Comparison of ENCODE assay signal across 2 cellular contexts in the genomic region with DNA sequence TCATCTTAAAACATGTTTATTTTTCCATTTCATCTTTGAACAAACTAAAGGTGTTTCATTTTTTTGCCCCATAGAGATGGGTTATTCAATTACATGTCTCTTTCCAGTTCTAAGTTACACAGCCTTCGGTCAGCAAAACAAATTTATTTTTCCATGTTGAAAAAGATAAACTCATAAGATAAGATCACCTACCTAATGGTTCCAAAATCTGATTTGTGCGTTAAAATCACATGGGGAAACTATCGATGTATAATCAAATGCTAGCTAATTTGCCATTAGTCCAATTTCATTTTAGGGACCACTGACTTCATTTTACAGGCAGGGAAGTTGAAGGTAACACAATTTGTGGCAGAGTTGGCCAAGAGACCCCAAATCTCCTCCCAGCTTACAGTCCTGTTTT.
TF ChIP-seq lines count a peak whose summit lies in the region.

No MANE protein-coding gene starts in this region.

TF ChIP-seq in liver, 16 proteins besides CTCF, POLR2A, EP300 and RAD21 (continued from another document):
- TF ChIP-seq, protein P1, sequence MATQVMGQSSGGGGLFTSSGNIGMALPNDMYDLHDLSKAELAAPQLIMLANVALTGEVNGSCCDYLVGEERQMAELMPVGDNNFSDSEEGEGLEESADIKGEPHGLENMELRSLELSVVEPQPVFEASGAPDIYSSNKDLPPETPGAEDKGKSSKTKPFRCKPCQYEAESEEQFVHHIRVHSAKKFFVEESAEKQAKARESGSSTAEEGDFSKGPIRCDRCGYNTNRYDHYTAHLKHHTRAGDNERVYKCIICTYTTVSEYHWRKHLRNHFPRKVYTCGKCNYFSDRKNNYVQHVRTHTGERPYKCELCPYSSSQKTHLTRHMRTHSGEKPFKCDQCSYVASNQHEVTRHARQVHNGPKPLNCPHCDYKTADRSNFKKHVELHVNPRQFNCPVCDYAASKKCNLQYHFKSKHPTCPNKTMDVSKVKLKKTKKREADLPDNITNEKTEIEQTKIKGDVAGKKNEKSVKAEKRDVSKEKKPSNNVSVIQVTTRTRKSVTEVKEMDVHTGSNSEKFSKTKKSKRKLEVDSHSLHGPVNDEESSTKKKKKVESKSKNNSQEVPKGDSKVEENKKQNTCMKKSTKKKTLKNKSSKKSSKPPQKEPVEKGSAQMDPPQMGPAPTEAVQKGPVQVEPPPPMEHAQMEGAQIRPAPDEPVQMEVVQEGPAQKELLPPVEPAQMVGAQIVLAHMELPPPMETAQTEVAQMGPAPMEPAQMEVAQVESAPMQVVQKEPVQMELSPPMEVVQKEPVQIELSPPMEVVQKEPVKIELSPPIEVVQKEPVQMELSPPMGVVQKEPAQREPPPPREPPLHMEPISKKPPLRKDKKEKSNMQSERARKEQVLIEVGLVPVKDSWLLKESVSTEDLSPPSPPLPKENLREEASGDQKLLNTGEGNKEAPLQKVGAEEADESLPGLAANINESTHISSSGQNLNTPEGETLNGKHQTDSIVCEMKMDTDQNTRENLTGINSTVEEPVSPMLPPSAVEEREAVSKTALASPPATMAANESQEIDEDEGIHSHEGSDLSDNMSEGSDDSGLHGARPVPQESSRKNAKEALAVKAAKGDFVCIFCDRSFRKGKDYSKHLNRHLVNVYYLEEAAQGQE (IDR thresholded peaks at IDR 0.05) = no peak
- no peak for TF ChIP-seq JUND (IDR thresholded peaks at IDR 0.05)
- peak; percentile 47 for TF ChIP-seq SP1 (IDR thresholded peaks at IDR 0.05)
- TF ChIP-seq EGR1 (IDR thresholded peaks at IDR 0.05; ENCODE audit: low read depth in 2 of 2) = peak in 1 of 2 donors; percentile 46
- peak in 1 of 2 donors; percentile 39 for TF ChIP-seq HNF4A (conservative IDR thresholded peaks at IDR 0.05)
- TF ChIP-seq, protein P2, sequence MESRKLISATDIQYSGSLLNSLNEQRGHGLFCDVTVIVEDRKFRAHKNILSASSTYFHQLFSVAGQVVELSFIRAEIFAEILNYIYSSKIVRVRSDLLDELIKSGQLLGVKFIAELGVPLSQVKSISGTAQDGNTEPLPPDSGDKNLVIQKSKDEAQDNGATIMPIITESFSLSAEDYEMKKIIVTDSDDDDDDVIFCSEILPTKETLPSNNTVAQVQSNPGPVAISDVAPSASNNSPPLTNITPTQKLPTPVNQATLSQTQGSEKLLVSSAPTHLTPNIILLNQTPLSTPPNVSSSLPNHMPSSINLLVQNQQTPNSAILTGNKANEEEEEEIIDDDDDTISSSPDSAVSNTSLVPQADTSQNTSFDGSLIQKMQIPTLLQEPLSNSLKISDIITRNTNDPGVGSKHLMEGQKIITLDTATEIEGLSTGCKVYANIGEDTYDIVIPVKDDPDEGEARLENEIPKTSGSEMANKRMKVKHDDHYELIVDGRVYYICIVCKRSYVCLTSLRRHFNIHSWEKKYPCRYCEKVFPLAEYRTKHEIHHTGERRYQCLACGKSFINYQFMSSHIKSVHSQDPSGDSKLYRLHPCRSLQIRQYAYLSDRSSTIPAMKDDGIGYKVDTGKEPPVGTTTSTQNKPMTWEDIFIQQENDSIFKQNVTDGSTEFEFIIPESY (IDR thresholded peaks at IDR 0.05) = no peak
- TF ChIP-seq FOXA2 (IDR thresholded peaks at IDR 0.05) = peak; percentile 48
- TF ChIP-seq RXRA (IDR thresholded peaks at IDR 0.05) = peak; percentile 38 to 66

TF ChIP-seq in HepG2, 621 proteins besides CTCF, POLR2A, EP300 and RAD21 (continued from another document):
- TF ChIP-seq, protein P3, sequence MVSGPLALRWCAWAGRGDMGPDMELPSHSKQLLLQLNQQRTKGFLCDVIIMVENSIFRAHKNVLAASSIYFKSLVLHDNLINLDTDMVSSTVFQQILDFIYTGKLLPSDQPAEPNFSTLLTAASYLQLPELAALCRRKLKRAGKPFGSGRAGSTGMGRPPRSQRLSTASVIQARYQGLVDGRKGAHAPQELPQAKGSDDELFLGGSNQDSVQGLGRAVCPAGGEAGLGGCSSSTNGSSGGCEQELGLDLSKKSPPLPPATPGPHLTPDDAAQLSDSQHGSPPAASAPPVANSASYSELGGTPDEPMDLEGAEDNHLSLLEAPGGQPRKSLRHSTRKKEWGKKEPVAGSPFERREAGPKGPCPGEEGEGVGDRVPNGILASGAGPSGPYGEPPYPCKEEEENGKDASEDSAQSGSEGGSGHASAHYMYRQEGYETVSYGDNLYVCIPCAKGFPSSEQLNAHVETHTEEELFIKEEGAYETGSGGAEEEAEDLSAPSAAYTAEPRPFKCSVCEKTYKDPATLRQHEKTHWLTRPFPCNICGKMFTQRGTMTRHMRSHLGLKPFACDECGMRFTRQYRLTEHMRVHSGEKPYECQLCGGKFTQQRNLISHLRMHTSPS (CRISPR knock-in tag; IDR thresholded peaks at IDR 0.05; ENCODE audit: low read depth) = no peak
- TF ChIP-seq, protein P4, sequence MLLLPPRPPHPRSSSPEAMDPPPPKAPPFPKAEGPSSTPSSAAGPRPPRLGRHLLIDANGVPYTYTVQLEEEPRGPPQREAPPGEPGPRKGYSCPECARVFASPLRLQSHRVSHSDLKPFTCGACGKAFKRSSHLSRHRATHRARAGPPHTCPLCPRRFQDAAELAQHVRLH (CRISPR knock-in tag; IDR thresholded peaks at IDR 0.05; ENCODE audit: borderline replicate concordance, low read depth) = no peak
- TF ChIP-seq, protein P5, sequence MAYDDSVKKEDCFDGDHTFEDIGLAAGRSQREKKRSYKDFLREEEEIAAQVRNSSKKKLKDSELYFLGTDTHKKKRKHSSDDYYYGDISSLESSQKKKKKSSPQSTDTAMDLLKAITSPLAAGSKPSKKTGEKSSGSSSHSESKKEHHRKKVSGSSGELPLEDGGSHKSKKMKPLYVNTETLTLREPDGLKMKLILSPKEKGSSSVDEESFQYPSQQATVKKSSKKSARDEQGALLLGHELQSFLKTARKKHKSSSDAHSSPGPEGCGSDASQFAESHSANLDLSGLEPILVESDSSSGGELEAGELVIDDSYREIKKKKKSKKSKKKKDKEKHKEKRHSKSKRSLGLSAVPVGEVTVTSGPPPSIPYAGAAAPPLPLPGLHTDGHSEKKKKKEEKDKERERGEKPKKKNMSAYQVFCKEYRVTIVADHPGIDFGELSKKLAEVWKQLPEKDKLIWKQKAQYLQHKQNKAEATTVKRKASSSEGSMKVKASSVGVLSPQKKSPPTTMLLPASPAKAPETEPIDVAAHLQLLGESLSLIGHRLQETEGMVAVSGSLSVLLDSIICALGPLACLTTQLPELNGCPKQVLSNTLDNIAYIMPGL (CRISPR knock-in tag; IDR thresholded peaks at IDR 0.05; ENCODE audit: borderline replicate concordance in 1 of 2, low read depth in 1 of 2) = no peak
- TF ChIP-seq ZC3H4 (CRISPR knock-in tag; IDR thresholded peaks at IDR 0.05; ENCODE audit: borderline replicate concordance) (no peak), RXRA (CRISPR knock-in tag; IDR thresholded peaks at IDR 0.05) (no peak), ZNF891 (CRISPR knock-in tag; IDR thresholded peaks at IDR 0.05) (no peak), ZNF720 (CRISPR knock-in tag; IDR thresholded peaks at IDR 0.05) (no peak), ZNF331 (CRISPR knock-in tag; IDR thresholded peaks at IDR 0.05) (no peak), ELF4 (CRISPR knock-in tag; IDR thresholded peaks at IDR 0.05; ENCODE audit: borderline replicate concordance) (no peak), ERF (CRISPR knock-in tag; IDR thresholded peaks at IDR 0.05) (no peak)
- TF ChIP-seq, protein P6, sequence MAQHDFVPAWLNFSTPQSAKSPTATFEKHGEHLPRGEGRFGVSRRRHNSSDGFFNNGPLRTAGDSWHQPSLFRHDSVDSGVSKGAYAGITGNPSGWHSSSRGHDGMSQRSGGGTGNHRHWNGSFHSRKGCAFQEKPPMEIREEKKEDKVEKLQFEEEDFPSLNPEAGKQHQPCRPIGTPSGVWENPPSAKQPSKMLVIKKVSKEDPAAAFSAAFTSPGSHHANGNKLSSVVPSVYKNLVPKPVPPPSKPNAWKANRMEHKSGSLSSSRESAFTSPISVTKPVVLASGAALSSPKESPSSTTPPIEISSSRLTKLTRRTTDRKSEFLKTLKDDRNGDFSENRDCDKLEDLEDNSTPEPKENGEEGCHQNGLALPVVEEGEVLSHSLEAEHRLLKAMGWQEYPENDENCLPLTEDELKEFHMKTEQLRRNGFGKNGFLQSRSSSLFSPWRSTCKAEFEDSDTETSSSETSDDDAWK (CRISPR knock-in tag; IDR thresholded peaks at IDR 0.05) = no peak
